1 cellular context compared by ENCODE assay signal in the genomic region with DNA sequence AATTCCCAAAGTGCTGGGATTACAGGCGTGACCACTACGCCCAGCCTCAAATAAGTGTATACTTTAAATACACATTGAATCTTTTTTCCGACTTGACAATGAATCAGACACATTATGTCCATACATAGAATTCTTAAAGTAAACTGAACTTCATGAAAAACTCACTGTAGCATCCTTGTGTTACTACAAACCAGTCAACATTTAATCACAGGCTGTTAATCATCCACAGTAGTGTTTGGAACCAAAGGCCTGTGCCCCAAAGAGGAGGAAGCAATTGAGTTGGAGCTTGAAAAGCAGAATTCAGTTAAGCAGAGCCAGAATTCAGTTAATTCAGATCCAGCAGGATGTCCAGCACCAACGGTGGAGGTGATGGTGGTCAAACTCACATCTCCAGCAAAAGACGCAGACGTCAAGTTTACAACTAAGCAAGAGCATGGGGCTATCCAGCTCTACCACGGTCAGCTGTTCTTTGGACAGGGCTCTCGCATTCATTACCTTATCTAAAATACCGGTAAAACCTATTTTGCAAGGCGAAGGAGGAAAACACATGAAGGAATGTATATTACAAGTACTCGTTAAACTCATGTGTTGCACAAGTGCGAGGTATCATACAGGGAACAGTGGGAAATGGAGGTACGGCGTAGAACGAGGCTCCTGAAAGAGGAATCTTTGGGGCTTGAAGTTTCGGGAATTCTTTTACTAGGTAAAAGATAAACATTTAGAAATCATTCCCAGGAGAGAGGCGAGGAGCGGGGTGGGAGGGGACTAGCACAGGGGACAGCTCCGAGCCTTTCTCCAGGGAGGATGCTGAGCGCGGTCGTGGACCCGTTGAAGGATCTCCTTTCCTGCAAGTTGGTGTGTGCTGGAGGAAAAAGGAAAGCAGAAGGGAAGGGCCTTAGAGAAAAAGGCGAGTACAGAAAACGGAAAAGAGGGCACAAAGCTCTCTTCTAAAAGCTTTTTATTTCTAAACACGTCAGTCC.
TF ChIP-seq lines count a peak whose summit lies in the region.

No MANE protein-coding gene starts in this region.

TF ChIP-seq in GM12878, 131 proteins besides CTCF, POLR2A, EP300 and RAD21:
- TF ChIP-seq BHLHE40 (IDR thresholded peaks at IDR 0.05; ENCODE audit: borderline replicate concordance in 1 of 2, low read depth in 2 of 2, low read length in 1 of 2), result no peak
- TF ChIP-seq, protein P1, sequence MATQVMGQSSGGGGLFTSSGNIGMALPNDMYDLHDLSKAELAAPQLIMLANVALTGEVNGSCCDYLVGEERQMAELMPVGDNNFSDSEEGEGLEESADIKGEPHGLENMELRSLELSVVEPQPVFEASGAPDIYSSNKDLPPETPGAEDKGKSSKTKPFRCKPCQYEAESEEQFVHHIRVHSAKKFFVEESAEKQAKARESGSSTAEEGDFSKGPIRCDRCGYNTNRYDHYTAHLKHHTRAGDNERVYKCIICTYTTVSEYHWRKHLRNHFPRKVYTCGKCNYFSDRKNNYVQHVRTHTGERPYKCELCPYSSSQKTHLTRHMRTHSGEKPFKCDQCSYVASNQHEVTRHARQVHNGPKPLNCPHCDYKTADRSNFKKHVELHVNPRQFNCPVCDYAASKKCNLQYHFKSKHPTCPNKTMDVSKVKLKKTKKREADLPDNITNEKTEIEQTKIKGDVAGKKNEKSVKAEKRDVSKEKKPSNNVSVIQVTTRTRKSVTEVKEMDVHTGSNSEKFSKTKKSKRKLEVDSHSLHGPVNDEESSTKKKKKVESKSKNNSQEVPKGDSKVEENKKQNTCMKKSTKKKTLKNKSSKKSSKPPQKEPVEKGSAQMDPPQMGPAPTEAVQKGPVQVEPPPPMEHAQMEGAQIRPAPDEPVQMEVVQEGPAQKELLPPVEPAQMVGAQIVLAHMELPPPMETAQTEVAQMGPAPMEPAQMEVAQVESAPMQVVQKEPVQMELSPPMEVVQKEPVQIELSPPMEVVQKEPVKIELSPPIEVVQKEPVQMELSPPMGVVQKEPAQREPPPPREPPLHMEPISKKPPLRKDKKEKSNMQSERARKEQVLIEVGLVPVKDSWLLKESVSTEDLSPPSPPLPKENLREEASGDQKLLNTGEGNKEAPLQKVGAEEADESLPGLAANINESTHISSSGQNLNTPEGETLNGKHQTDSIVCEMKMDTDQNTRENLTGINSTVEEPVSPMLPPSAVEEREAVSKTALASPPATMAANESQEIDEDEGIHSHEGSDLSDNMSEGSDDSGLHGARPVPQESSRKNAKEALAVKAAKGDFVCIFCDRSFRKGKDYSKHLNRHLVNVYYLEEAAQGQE (IDR thresholded peaks at IDR 0.05; ENCODE audit: low read depth, low read length), result 0 out of 2 replicates have a peak, but pooled peaks have one; percentile 13
